In the genomic region with DNA sequence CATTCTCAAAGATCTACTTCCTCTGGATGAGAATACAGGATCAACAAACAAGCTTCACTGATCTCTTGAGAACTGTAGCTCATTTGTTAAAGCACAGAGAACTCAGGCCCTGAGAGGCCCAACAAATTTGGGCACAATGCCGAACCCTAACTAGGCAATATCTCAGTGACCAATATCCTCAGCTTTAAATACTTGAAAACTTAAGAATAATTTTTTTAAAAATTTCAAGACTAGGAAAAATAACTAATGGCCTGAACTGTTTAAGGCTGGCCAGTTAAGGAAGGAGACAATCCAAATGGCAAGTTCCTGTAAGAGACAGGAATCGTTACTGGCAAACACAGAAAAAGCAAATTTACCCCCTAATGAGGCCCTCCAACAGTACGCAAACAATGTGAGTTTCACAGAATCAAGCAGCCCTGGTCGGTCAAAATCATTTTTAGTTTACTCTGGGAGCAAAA, we compare ENCODE assay signal across 10 cellular contexts. TPM values are rescaled to one million over a fixed set of nuclear protein-coding genes. Genes with fewer than 3 reads are reported as not detected.
A peak's percentile ranks its signal among the peaks of the same experiment; 100 is the strongest.
DNase-seq lines count a peak whose midpoint lies in the region; ATAC-seq and TF ChIP-seq lines count a peak whose summit lies in the region.
"Had no signal": no experiment of that assay in that cellular context is flagged by ENCODE, and none has a peak within 500 bp of the region (broad histone marks: within the 10 kb centered on the region; RNA-seq: fewer than 3 reads in every experiment).

No MANE protein-coding gene starts in this region.

- peak; percentile 34 for DNase-seq in AG10803 (ENCODE audit: low read depth)
- DNase-seq in SJSA1 (ENCODE audit: low read depth in 1 of 2, low spot score in 2 of 2), result peak in 1 of 2 experiments; percentile 43
- peak in 1 of 2 donors; percentile 53 for DNase-seq in foreskin fibroblast
- DNase-seq in neuronal stem cell (ENCODE audit: low spot score), result no peak
- DNase-seq in Caco-2, result no peak
- DNase-seq in activated gamma-delta T cell treated with Interleukin-2 at 50 U/mL for 16 hours, result no peak
- DNase-seq in naive thymus-derived CD8-positive, alpha-beta T cell, result no peak
- DNase-seq in stimulated activated CD4-positive, alpha-beta T cell treated with anti-CD3 and anti-CD28 coated beads, Interleukin-2, amount 100 ng/mL, for 24 hours, result no peak
- DNase-seq: activated effector memory CD4-positive, alpha-beta T cell treated with Interleukin-2 at 50 U/mL for 16 hours had no signal

- peaks cover under 1% of the 10 kb centered on the region for H3K79me1 ChIP-seq in neuronal stem cell (ENCODE audit: low read depth, low read length)

- H2AK5ac ChIP-seq in neuronal stem cell (ENCODE audit: low read depth, low read length), result no peak overlapping the region

- no peak for ATAC-seq in naive thymus-derived CD8-positive, alpha-beta T cell
- ATAC-seq: HCT116 had no signal

- H3K9me3 ChIP-seq in SJSA1 (replicated peaks) (no peaks in the 10 kb centered on the region), neuronal stem cell (replicated peaks in 1 of 2; ENCODE audit: control insufficient read depth in 2 of 2, insufficient read depth in 1 of 2, low read depth in 1 of 2, low read length in 2 of 2) (no peaks in the 10 kb centered on the region), Caco-2 (no peaks in the 10 kb centered on the region)

- no peaks in the 10 kb centered on the region for H3K27me3 ChIP-seq in SJSA1 (replicated peaks)
- no peaks in the 10 kb centered on the region for H3K27me3 ChIP-seq in neuronal stem cell (ENCODE audit: control insufficient read depth in 3 of 3, insufficient read depth in 3 of 3, low read depth in 1 of 3, low read length in 3 of 3)
- no peaks in the 10 kb centered on the region for H3K27me3 ChIP-seq in Caco-2 (replicated peaks; ENCODE audit: control insufficient read depth, insufficient read depth, low read length)

- H3K27ac ChIP-seq in SJSA1, result peak overlapping the region; percentile 49
- peak overlapping the region; percentile 57 for H3K27ac ChIP-seq in neuronal stem cell (replicated peaks; ENCODE audit: low read length)

- no peak overlapping the region for H3K4me2 ChIP-seq in neuronal stem cell (ENCODE audit: insufficient read depth, low read length, poor library complexity, severe bottlenecking)

- CTCF ChIA-PET in Caco-2 (lab: Charles Lee), result interaction anchor here (2.4 kb wide), 1 partner anchor 86 kb away, joined by 5 read pairs; no protein-coding TSS in a partner anchor

- no peak overlapping the region for H4K8ac ChIP-seq in neuronal stem cell (ENCODE audit: low read depth, low read length)

- H3K36me3 ChIP-seq in SJSA1 (peaks cover 21% of the 10 kb centered on the region), neuronal stem cell (replicated peaks in 1 of 2; ENCODE audit: control insufficient read depth in 2 of 2, insufficient read depth in 2 of 2, low read length in 2 of 2) (peaks cover 0 to 12% of the 10 kb centered on the region in 2 donors), Caco-2 (ENCODE audit: control insufficient read depth, insufficient read depth, low read length) (no peaks in the 10 kb centered on the region)

- intact Hi-C loops in Caco-2 (cut with micrococcal nuclease; ENCODE audit: unreplicated experiment), result no loop called here

- no peak overlapping the region for H3K4me3 Mint-ChIP-seq in Caco-2 (ENCODE audit: unreplicated experiment)
- no peak overlapping the region for H3K4me3 Mint-ChIP-seq in naive thymus-derived CD8-positive, alpha-beta T cell

- no peak overlapping the region for H3K4ac ChIP-seq in neuronal stem cell (ENCODE audit: low read length)

- no CpG with 5 or more reads among the region's 4 CpGs for WGBS in neuronal stem cell (ENCODE audit: extremely low coverage in 2 of 2, insufficient read length in 2 of 2, insufficient replicate concordance in 1 of 2), 2 donors

- H3K14ac ChIP-seq in neuronal stem cell (ENCODE audit: low read length), result no peak overlapping the region

- H2BK15ac ChIP-seq in neuronal stem cell (ENCODE audit: low read length), result no peak overlapping the region

- peaks cover 21% of the 10 kb centered on the region for H3K4me1 Mint-ChIP-seq in Caco-2 (ENCODE audit: low read depth, unreplicated experiment)
- H3K4me1 Mint-ChIP-seq in naive thymus-derived CD8-positive, alpha-beta T cell, result peaks cover 3 to 27% (median 10%) of the 10 kb centered on the region in 4 donors

- no peak overlapping the region for H3K27ac Mint-ChIP-seq in Caco-2 (ENCODE audit: unreplicated experiment)
- H3K27ac Mint-ChIP-seq in naive thymus-derived CD8-positive, alpha-beta T cell, result peak overlapping the region in 1 of 10 donors; percentile 27

- no TSS peak for BruUV-seq in Caco-2 (replicated peaks; lab: Mats Ljungman, UMichigan)

- H3K9me3 Mint-ChIP-seq in Caco-2 (ENCODE audit: unreplicated experiment), result no peaks in the 10 kb centered on the region
- H3K9me3 Mint-ChIP-seq in naive thymus-derived CD8-positive, alpha-beta T cell, result no peaks in the 10 kb centered on the region

- peaks cover 28% of the 10 kb centered on the region for H3K36me3 Mint-ChIP-seq in Caco-2 (ENCODE audit: insufficient read depth, unreplicated experiment)
- H3K36me3 Mint-ChIP-seq in naive thymus-derived CD8-positive, alpha-beta T cell, result peaks cover 7 to 67% (median 7%) of the 10 kb centered on the region in 3 donors

- H3K9ac ChIP-seq in neuronal stem cell (ENCODE audit: low read depth, low read length, poor library complexity), result no peak overlapping the region

- TF ChIP-seq CTCF in AG10803 (conservative IDR thresholded peaks at IDR 0.05; ENCODE audit: low read length) (no peak), foreskin fibroblast (IDR thresholded peaks at IDR 0.05; ENCODE audit: low read depth, low read length) (no peak), Caco-2 (IDR thresholded peaks at IDR 0.05; ENCODE audit: insufficient read depth in 1 of 2, low read depth in 1 of 2, low read length in 1 of 2, severe bottlenecking in 1 of 2, unreplicated experiment in 1 of 2) (no peak)

- no peak overlapping the region for H2BK120ac ChIP-seq in neuronal stem cell (ENCODE audit: low read depth, low read length)

- no peaks in the 10 kb centered on the region for H3K27me3 Mint-ChIP-seq in Caco-2 (ENCODE audit: insufficient read depth, unreplicated experiment)
- no peaks in the 10 kb centered on the region for H3K27me3 Mint-ChIP-seq in naive thymus-derived CD8-positive, alpha-beta T cell

- no peak overlapping the region for H3K23ac ChIP-seq in neuronal stem cell (ENCODE audit: low read depth, low read length, poor library complexity)

- no peak overlapping the region for H4K91ac ChIP-seq in neuronal stem cell (ENCODE audit: low read depth, low read length, poor library complexity)

- H3K4me3 ChIP-seq in AG10803 (ENCODE audit: low read length), result peak overlapping the region; percentile 23; the same call in 1 of the 2 replicates
- no peak overlapping the region for H3K4me3 ChIP-seq in SJSA1
- H3K4me3 ChIP-seq in foreskin fibroblast (ENCODE audit: low read depth in 1 of 2, low read length in 2 of 2), result peak overlapping the region; percentile 10 to 26
- peak overlapping the region in 1 of 2 donors; percentile 21 for H3K4me3 ChIP-seq in neuronal stem cell (ENCODE audit: low read length in 2 of 2)
- no peak overlapping the region for H3K4me3 ChIP-seq in Caco-2 (ENCODE audit: low read depth, low read length)

- H3K18ac ChIP-seq in neuronal stem cell (ENCODE audit: low read length), result no peak overlapping the region

- peaks cover 32% of the 10 kb centered on the region for H3K4me1 ChIP-seq in SJSA1 (replicated peaks)
- H3K4me1 ChIP-seq in neuronal stem cell (ENCODE audit: control insufficient read depth in 2 of 2, insufficient read depth in 1 of 2, low read depth in 1 of 2, low read length in 2 of 2), result peaks cover 2 to 18% of the 10 kb centered on the region in 2 donors
- H3K4me1 ChIP-seq in Caco-2, result peaks cover 23% of the 10 kb centered on the region

- POLR2A ChIA-PET in Caco-2 (lab: Charles Lee), result no interaction called here
- POLR2A ChIA-PET in naive thymus-derived CD8-positive, alpha-beta T cell (lab: Charles Lee), result no interaction called here

- no peak overlapping the region for H2BK12ac ChIP-seq in neuronal stem cell (ENCODE audit: low read length)

- H2BK5ac ChIP-seq in neuronal stem cell (ENCODE audit: low read length), result no peak overlapping the region

- peak overlapping the region; percentile 75 for H2AFZ ChIP-seq in neuronal stem cell (ENCODE audit: low read length)

RNA-seq across cellular contexts. Expression of gene NT5C2, which starts 39.7 kb away (rescaled TPM):
- total RNA-seq in SJSA1 (2014; rRNA removed; shearing (Covaris generic)), result 97.2 and 107 TPM in 2 replicates
- 62.7 TPM for polyA plus RNA-seq in neuronal stem cell (2013, experiment 1 of 2)
- polyA plus RNA-seq in neuronal stem cell (2013, experiment 2 of 2), result 62.3 TPM
- 91.2 and 92.2 TPM in 2 replicates for total RNA-seq in Caco-2 (2022)
- 10 to 100 TPM; 80.8 to 94.7 TPM for total RNA-seq in naive thymus-derived CD8-positive, alpha-beta T cell
- polyA plus RNA-seq in naive thymus-derived CD8-positive, alpha-beta T cell, result 10 to 100 TPM; 48.1 to 63.9 (median 58.3) TPM

Comparison
In these comparisons a context has a peak if more than half of its experiments do, and no peak if none do; other contexts are left out.
1. H3K4me3 ChIP-seq: peak in AG10803 (single experiment) and foreskin fibroblast (2 of 2); none in SJSA1 (single experiment) and Caco-2 (single experiment).